In the genomic region with DNA sequence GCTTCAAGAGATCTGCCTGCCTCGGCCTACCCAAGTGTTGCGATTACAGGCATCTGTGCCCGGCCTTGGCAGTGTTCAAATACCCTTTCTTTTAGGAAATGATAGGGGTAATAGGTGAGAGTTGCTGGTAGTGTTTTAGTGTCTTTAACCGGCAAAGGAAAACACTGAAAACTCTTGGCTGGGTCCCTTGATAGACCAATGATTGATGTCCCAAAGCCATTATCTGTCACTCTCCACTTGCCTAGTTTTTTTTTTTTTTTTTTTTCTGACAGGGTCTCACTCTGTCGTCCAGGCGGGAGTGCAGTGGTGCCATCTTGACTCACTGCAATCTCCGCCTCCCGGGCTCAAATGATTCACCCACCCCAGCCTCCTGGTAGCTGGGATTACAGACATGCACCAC, we compare ENCODE assay signal across 1 cellular context.
TF ChIP-seq lines count a peak whose summit lies in the region.

No MANE protein-coding gene starts in this region.

TF ChIP-seq in K562, 482 proteins besides CTCF, POLR2A, EP300 and RAD21 (continued from another document):
- TF ChIP-seq SREBF1 (IDR thresholded peaks at IDR 0.05; ENCODE audit: borderline replicate concordance, low read depth, low read length), result no peak
- TF ChIP-seq ZNF384 (IDR thresholded peaks at IDR 0.05; ENCODE audit: low read depth, low read length), result peak; percentile 62
- no peak for TF ChIP-seq FIP1L1 (IDR thresholded peaks at IDR 0.05; ENCODE audit: low read depth, low read length, poor library complexity, severe bottlenecking)
- TF ChIP-seq NFYB (IDR thresholded peaks at IDR 0.05; ENCODE audit: extremely low read depth, insufficient read length), result no peak
- no peak for TF ChIP-seq BRD4 (IDR thresholded peaks at IDR 0.05)
- TF ChIP-seq SREBF2 (CRISPR knock-in tag; IDR thresholded peaks at IDR 0.05), result no peak
- TF ChIP-seq, protein P1, sequence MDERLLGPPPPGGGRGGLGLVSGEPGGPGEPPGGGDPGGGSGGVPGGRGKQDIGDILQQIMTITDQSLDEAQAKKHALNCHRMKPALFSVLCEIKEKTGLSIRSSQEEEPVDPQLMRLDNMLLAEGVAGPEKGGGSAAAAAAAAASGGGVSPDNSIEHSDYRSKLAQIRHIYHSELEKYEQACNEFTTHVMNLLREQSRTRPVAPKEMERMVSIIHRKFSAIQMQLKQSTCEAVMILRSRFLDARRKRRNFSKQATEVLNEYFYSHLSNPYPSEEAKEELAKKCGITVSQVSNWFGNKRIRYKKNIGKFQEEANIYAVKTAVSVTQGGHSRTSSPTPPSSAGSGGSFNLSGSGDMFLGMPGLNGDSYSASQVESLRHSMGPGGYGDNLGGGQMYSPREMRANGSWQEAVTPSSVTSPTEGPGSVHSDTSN (CRISPR knock-in tag; IDR thresholded peaks at IDR 0.05; ENCODE audit: low read depth), result no peak
- TF ChIP-seq, protein P1 (tag; conservative IDR thresholded peaks at IDR 0.05; ENCODE audit: low read depth), result peak; percentile 40
TF ChIP-seq in K562: peak in this region for 4.
